Comparison of ENCODE assay signal across 17 cellular contexts in the genomic region with DNA sequence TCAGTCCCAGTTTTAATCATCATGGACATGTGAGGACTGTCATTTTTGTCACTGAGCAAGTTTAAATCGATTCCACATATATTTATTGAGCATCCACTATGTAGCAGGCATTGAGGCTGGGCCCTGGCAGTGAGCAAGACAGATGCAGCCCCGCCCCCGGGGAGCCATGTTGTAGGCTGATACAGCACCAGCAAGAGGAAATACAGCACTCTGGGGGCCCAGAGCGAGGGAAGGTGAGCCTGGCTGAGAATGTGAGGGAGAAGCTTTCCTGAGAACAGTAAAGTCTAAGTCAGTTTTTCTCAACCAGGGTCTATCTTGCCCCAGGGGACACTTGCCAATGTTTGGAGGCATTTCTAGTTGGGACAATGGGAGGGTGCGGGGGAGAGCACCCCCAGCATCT.
"Had no signal": no experiment of that assay in that cellular context is flagged by ENCODE, and none has a peak within 500 bp of the region (broad histone marks: within the 10 kb centered on the region; RNA-seq: fewer than 3 reads in every experiment).

No MANE protein-coding gene starts in this region.

- H3K9me3 Mint-ChIP-seq: dendritic cell treated with granulocyte-macrophage colony-stimulating factor and Interleukin-4, amounts not matched to agents 40 ng/mL and 50 ng/mL, for 4 days; natural killer cell; neural progenitor cell; stimulated activated effector memory CD8-positive, alpha-beta T cell treated with anti-CD3 and anti-CD28 coated beads, Interleukin-12 subunit alpha, Interleukin-12 subunit beta, amount 100 ng/mL, for 72 hours; type B pancreatic cell had no signal

- H3K4me1 Mint-ChIP-seq: natural killer cell; neural progenitor cell; stimulated activated effector memory CD8-positive, alpha-beta T cell treated with anti-CD3 and anti-CD28 coated beads, Interleukin-12 subunit alpha, Interleukin-12 subunit beta, amount 100 ng/mL, for 72 hours had no signal

- H3K9ac ChIP-seq: neural progenitor cell, parathyroid adenoma had no signal

- H3K36me3 Mint-ChIP-seq: natural killer cell; neural progenitor cell; stimulated activated effector memory CD8-positive, alpha-beta T cell treated with anti-CD3 and anti-CD28 coated beads, Interleukin-12 subunit alpha, Interleukin-12 subunit beta, amount 100 ng/mL, for 72 hours; type B pancreatic cell had no signal

- H3K27me3 ChIP-seq: heart left ventricle, right lobe of liver, thyroid gland had no signal

- H3K79me2 ChIP-seq: parathyroid adenoma had no signal

- H3K4me3 ChIP-seq: heart left ventricle, neural progenitor cell, prostate gland, right lobe of liver, suprapubic skin, thyroid gland had no signal

- H3K27ac Mint-ChIP-seq: dendritic cell treated with granulocyte-macrophage colony-stimulating factor and Interleukin-4, amounts not matched to agents 40 ng/mL and 50 ng/mL, for 4 days; natural killer cell; neural progenitor cell; stimulated activated effector memory CD8-positive, alpha-beta T cell treated with anti-CD3 and anti-CD28 coated beads, Interleukin-12 subunit alpha, Interleukin-12 subunit beta, amount 100 ng/mL, for 72 hours; type B pancreatic cell had no signal

- H3K4me2 ChIP-seq: neural progenitor cell had no signal

- ATAC-seq: left colon; natural killer cell; right lobe of liver; stimulated activated effector memory CD8-positive, alpha-beta T cell treated with anti-CD3 and anti-CD28 coated beads, Interleukin-12 subunit alpha, Interleukin-12 subunit beta, amount 100 ng/mL, for 72 hours; stimulated activated naive CD8-positive, alpha-beta T cell treated with anti-CD3 and anti-CD28 coated beads, Interleukin-15, Interleukin-2, amounts not matched to agents 100 U/mL and 50 U/mL, for 24 hours had no signal

- H3K4me3 Mint-ChIP-seq: dendritic cell treated with granulocyte-macrophage colony-stimulating factor and Interleukin-4, amounts not matched to agents 40 ng/mL and 50 ng/mL, for 4 days; natural killer cell; neural progenitor cell; stimulated activated effector memory CD8-positive, alpha-beta T cell treated with anti-CD3 and anti-CD28 coated beads, Interleukin-12 subunit alpha, Interleukin-12 subunit beta, amount 100 ng/mL, for 72 hours; type B pancreatic cell had no signal

- H3K27ac ChIP-seq: neural progenitor cell, parathyroid adenoma, prostate gland, right lobe of liver, suprapubic skin, thyroid gland had no signal

- H3K4me1 ChIP-seq: neural progenitor cell, parathyroid adenoma, prostate gland, right lobe of liver, suprapubic skin, thyroid gland had no signal

- H3K9me3 ChIP-seq: heart left ventricle, prostate gland, right lobe of liver, suprapubic skin, thyroid gland had no signal

- H2AFZ ChIP-seq: neural progenitor cell, parathyroid adenoma had no signal

- DNase-seq: heart left ventricle; hippocampal formation; left colon; natural killer cell; occipital lobe; right lobe of liver; stimulated activated CD4-positive, alpha-beta T cell treated with anti-CD3 and anti-CD28 coated beads, Interleukin-4, amount 100 ng/mL, for 1 hour; stimulated activated CD8-positive, alpha-beta memory T cell treated with anti-CD3 and anti-CD28 coated beads, Interleukin-4, amount 100 ng/mL, for 48 hours; stimulated activated naive CD8-positive, alpha-beta T cell treated with anti-CD3 and anti-CD28 coated beads, Interleukin-15, Interleukin-2, amounts not matched to agents 100 U/mL and 50 U/mL, for 24 hours; thyroid gland had no signal

- H3K36me3 ChIP-seq: heart left ventricle, neural progenitor cell, prostate gland, right lobe of liver, suprapubic skin, thyroid gland had no signal
